In the genomic region with DNA sequence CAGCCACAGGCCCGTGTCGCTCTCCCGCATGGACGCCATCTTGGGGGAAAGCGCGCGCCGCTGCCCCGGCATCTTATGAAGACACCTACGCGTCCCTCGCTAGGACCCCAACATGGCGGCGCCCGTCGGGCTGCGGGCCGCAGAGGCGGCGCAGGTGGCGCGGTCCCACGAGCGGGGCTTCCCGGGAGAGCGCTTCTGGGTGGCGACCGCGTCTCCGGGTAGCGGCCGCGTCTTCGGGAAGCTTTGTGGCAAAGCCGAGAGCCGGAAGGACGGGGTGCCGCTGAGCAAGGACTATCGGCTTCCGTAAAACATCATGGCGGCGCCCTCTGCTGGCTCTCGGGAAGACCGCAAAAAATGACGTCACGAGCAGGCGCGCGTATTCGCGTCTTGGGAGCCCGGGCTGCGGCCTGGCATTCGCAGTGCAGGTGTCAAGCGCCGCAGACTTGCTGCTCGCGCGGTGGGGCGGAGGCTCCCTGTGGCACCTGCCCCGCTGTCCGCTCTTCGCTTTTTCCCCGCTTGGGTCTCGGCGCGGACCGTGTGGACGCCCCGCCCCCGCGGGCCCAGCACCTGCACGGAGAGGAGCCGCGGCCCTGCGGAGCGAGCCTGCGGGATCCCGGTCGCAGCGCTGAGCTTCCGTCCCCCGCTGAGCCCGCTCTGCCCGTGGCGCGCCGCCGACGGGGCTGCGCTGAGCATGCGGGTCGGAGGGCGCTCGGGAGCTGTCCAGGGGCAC, we compare ENCODE assay signal across 1 cellular context.
TF ChIP-seq lines count a peak whose summit lies in the region.

A gene (minus strand): TSS at position 54 of the 730 bp plus-strand sequence. CDS start 15 bp downstream, at position 39.

TF ChIP-seq in HepG2, 621 proteins besides CTCF, POLR2A, EP300 and RAD21 (continued from another document and continues in another):
- TF ChIP-seq ZNF30 (CRISPR knock-in tag; IDR thresholded peaks at IDR 0.05) (peak; percentile 93), GLI4 (CRISPR knock-in tag; IDR thresholded peaks at IDR 0.05; ENCODE audit: borderline replicate concordance) (no peak), FOXC1 (CRISPR knock-in tag; IDR thresholded peaks at IDR 0.05; ENCODE audit: borderline replicate concordance) (peak; percentile 93), JUN (CRISPR knock-in tag; IDR thresholded peaks at IDR 0.05) (no peak; the same call in 1 of the 2 replicates), PCBP1 (IDR thresholded peaks at IDR 0.05; ENCODE audit: borderline replicate concordance, low read depth, low read length) (no peak), ZNF772 (CRISPR knock-in tag; IDR thresholded peaks at IDR 0.05) (peak; percentile 43; the same call in 1 of the 2 replicates), HNRNPH1 (optimal IDR thresholded peaks at IDR 0.05; ENCODE audit: low read depth, low read length) (no peak), MTF2 (CRISPR knock-in tag; IDR thresholded peaks at IDR 0.05; ENCODE audit: borderline replicate concordance) (0 out of 2 replicates have a peak, but pooled peaks have one; percentile 83), ZNF891 (CRISPR knock-in tag; IDR thresholded peaks at IDR 0.05) (peak; percentile 86), ZEB1 (IDR thresholded peaks at IDR 0.05; ENCODE audit: insufficient replicate concordance, low read depth) (peak; percentile 54), SALL2 (CRISPR knock-in tag; IDR thresholded peaks at IDR 0.05) (peak; percentile 74), TAF15 (IDR thresholded peaks at IDR 0.05; ENCODE audit: low read depth, low read length, poor library complexity, severe bottlenecking) (no peak), PHF20 (CRISPR knock-in tag; IDR thresholded peaks at IDR 0.05) (peak; percentile 69), ZSCAN25 (CRISPR knock-in tag; IDR thresholded peaks at IDR 0.05) (0 out of 2 replicates have a peak, but pooled peaks have one; percentile 50), GPN1 (CRISPR knock-in tag; IDR thresholded peaks at IDR 0.05; ENCODE audit: borderline replicate concordance) (no peak), TRIM24 (CRISPR knock-in tag; IDR thresholded peaks at IDR 0.05) (no peak), TBX2 (CRISPR knock-in tag; IDR thresholded peaks at IDR 0.05; ENCODE audit: borderline replicate concordance) (peak; percentile 91; the same call in 1 of the 2 replicates), NR3C1 (CRISPR knock-in tag; IDR thresholded peaks at IDR 0.05) (no peak), RCOR2 (CRISPR knock-in tag; IDR thresholded peaks at IDR 0.05) (no peak)
- TF ChIP-seq, protein P1, sequence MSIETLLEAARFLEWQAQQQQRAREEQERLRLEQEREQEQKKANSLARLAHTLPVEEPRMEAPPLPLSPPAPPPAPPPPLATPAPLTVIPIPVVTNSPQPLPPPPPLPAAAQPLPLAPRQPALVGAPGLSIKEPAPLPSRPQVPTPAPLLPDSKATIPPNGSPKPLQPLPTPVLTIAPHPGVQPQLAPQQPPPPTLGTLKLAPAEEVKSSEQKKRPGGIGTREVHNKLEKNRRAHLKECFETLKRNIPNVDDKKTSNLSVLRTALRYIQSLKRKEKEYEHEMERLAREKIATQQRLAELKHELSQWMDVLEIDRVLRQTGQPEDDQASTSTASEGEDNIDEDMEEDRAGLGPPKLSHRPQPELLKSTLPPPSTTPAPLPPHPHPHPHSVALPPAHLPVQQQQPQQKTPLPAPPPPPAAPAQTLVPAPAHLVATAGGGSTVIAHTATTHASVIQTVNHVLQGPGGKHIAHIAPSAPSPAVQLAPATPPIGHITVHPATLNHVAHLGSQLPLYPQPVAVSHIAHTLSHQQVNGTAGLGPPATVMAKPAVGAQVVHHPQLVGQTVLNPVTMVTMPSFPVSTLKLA (IDR thresholded peaks at IDR 0.05), result no peak
- TF ChIP-seq, protein P2, sequence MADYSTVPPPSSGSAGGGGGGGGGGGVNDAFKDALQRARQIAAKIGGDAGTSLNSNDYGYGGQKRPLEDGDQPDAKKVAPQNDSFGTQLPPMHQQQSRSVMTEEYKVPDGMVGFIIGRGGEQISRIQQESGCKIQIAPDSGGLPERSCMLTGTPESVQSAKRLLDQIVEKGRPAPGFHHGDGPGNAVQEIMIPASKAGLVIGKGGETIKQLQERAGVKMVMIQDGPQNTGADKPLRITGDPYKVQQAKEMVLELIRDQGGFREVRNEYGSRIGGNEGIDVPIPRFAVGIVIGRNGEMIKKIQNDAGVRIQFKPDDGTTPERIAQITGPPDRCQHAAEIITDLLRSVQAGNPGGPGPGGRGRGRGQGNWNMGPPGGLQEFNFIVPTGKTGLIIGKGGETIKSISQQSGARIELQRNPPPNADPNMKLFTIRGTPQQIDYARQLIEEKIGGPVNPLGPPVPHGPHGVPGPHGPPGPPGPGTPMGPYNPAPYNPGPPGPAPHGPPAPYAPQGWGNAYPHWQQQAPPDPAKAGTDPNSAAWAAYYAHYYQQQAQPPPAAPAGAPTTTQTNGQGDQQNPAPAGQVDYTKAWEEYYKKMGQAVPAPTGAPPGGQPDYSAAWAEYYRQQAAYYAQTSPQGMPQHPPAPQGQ (CRISPR knock-in tag; IDR thresholded peaks at IDR 0.05; ENCODE audit: borderline replicate concordance), result no peak; the same call in 1 of the 2 replicates
- TF ChIP-seq, protein P3, sequence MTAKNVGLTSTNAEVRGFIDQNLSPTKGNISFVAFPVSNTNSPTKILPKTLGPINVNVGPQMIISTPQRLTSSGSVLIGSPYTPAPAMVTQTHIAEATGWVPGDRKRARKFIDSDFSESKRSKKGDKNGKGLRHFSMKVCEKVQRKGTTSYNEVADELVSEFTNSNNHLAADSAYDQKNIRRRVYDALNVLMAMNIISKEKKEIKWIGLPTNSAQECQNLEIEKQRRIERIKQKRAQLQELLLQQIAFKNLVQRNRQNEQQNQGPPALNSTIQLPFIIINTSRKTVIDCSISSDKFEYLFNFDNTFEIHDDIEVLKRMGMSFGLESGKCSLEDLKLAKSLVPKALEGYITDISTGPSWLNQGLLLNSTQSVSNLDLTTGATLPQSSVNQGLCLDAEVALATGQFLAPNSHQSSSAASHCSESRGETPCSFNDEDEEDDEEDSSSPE (CRISPR knock-in tag; IDR thresholded peaks at IDR 0.05), result peak; percentile 73
- TF ChIP-seq, protein P4, sequence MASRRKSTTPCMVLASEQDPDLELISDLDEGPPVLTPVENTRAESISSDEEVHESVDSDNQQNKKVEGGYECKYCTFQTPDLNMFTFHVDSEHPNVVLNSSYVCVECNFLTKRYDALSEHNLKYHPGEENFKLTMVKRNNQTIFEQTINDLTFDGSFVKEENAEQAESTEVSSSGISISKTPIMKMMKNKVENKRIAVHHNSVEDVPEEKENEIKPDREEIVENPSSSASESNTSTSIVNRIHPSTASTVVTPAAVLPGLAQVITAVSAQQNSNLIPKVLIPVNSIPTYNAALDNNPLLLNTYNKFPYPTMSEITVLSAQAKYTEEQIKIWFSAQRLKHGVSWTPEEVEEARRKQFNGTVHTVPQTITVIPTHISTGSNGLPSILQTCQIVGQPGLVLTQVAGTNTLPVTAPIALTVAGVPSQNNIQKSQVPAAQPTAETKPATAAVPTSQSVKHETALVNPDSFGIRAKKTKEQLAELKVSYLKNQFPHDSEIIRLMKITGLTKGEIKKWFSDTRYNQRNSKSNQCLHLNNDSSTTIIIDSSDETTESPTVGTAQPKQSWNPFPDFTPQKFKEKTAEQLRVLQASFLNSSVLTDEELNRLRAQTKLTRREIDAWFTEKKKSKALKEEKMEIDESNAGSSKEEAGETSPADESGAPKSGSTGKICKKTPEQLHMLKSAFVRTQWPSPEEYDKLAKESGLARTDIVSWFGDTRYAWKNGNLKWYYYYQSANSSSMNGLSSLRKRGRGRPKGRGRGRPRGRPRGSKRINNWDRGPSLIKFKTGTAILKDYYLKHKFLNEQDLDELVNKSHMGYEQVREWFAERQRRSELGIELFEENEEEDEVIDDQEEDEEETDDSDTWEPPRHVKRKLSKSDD (CRISPR knock-in tag; IDR thresholded peaks at IDR 0.05; ENCODE audit: low read depth), result peak; percentile 92
- TF ChIP-seq, protein P5, sequence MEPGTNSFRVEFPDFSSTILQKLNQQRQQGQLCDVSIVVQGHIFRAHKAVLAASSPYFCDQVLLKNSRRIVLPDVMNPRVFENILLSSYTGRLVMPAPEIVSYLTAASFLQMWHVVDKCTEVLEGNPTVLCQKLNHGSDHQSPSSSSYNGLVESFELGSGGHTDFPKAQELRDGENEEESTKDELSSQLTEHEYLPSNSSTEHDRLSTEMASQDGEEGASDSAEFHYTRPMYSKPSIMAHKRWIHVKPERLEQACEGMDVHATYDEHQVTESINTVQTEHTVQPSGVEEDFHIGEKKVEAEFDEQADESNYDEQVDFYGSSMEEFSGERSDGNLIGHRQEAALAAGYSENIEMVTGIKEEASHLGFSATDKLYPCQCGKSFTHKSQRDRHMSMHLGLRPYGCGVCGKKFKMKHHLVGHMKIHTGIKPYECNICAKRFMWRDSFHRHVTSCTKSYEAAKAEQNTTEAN (CRISPR knock-in tag; conservative IDR thresholded peaks at IDR 0.05), result no peak; the same call in 1 of the 2 replicates
- TF ChIP-seq, protein P6, sequence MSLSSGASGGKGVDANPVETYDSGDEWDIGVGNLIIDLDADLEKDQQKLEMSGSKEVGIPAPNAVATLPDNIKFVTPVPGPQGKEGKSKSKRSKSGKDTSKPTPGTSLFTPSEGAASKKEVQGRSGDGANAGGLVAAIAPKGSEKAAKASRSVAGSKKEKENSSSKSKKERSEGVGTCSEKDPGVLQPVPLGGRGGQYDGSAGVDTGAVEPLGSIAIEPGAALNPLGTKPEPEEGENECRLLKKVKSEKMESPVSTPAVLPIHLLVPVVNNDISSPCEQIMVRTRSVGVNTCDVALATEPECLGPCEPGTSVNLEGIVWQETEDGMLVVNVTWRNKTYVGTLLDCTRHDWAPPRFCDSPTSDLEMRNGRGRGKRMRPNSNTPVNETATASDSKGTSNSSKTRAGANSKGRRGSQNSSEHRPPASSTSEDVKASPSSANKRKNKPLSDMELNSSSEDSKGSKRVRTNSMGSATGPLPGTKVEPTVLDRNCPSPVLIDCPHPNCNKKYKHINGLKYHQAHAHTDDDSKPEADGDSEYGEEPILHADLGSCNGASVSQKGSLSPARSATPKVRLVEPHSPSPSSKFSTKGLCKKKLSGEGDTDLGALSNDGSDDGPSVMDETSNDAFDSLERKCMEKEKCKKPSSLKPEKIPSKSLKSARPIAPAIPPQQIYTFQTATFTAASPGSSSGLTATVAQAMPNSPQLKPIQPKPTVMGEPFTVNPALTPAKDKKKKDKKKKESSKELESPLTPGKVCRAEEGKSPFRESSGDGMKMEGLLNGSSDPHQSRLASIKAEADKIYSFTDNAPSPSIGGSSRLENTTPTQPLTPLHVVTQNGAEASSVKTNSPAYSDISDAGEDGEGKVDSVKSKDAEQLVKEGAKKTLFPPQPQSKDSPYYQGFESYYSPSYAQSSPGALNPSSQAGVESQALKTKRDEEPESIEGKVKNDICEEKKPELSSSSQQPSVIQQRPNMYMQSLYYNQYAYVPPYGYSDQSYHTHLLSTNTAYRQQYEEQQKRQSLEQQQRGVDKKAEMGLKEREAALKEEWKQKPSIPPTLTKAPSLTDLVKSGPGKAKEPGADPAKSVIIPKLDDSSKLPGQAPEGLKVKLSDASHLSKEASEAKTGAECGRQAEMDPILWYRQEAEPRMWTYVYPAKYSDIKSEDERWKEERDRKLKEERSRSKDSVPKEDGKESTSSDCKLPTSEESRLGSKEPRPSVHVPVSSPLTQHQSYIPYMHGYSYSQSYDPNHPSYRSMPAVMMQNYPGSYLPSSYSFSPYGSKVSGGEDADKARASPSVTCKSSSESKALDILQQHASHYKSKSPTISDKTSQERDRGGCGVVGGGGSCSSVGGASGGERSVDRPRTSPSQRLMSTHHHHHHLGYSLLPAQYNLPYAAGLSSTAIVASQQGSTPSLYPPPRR (CRISPR knock-in tag; IDR thresholded peaks at IDR 0.05; ENCODE audit: borderline replicate concordance), result 0 out of 2 replicates have a peak, but pooled peaks have one; percentile 54
- TF ChIP-seq, protein P7, sequence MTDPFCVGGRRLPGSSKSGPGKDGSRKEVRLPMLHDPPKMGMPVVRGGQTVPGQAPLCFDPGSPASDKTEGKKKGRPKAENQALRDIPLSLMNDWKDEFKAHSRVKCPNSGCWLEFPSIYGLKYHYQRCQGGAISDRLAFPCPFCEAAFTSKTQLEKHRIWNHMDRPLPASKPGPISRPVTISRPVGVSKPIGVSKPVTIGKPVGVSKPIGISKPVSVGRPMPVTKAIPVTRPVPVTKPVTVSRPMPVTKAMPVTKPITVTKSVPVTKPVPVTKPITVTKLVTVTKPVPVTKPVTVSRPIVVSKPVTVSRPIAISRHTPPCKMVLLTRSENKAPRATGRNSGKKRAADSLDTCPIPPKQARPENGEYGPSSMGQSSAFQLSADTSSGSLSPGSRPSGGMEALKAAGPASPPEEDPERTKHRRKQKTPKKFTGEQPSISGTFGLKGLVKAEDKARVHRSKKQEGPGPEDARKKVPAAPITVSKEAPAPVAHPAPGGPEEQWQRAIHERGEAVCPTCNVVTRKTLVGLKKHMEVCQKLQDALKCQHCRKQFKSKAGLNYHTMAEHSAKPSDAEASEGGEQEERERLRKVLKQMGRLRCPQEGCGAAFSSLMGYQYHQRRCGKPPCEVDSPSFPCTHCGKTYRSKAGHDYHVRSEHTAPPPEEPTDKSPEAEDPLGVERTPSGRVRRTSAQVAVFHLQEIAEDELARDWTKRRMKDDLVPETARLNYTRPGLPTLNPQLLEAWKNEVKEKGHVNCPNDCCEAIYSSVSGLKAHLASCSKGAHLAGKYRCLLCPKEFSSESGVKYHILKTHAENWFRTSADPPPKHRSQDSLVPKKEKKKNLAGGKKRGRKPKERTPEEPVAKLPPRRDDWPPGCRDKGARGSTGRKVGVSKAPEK (CRISPR knock-in tag; IDR thresholded peaks at IDR 0.05; ENCODE audit: borderline replicate concordance), result peak; percentile 48; the same call in 1 of the 2 replicates
- TF ChIP-seq, protein P8, sequence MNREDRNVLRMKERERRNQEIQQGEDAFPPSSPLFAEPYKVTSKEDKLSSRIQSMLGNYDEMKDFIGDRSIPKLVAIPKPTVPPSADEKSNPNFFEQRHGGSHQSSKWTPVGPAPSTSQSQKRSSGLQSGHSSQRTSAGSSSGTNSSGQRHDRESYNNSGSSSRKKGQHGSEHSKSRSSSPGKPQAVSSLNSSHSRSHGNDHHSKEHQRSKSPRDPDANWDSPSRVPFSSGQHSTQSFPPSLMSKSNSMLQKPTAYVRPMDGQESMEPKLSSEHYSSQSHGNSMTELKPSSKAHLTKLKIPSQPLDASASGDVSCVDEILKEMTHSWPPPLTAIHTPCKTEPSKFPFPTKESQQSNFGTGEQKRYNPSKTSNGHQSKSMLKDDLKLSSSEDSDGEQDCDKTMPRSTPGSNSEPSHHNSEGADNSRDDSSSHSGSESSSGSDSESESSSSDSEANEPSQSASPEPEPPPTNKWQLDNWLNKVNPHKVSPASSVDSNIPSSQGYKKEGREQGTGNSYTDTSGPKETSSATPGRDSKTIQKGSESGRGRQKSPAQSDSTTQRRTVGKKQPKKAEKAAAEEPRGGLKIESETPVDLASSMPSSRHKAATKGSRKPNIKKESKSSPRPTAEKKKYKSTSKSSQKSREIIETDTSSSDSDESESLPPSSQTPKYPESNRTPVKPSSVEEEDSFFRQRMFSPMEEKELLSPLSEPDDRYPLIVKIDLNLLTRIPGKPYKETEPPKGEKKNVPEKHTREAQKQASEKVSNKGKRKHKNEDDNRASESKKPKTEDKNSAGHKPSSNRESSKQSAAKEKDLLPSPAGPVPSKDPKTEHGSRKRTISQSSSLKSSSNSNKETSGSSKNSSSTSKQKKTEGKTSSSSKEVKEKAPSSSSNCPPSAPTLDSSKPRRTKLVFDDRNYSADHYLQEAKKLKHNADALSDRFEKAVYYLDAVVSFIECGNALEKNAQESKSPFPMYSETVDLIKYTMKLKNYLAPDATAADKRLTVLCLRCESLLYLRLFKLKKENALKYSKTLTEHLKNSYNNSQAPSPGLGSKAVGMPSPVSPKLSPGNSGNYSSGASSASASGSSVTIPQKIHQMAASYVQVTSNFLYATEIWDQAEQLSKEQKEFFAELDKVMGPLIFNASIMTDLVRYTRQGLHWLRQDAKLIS (CRISPR knock-in tag; IDR thresholded peaks at IDR 0.05), result no peak
